ENCODE assay signal across 22 cellular contexts in genomic region chr3:64918989-64919388, GRCh38.
"Had no signal": no experiment of that assay in that cellular context is flagged by ENCODE, and none has a peak within 500 bp of the region (broad histone marks: within the 10 kb centered on the region; RNA-seq: fewer than 3 reads in every experiment).

No MANE protein-coding gene starts in this region.

- H3K4me3 ChIP-seq: PC-9 had no signal

- H3K36me3 ChIP-seq: brain microvascular endothelial cell had no signal

- H3K4me3 Mint-ChIP-seq: activated CD4-positive, alpha-beta memory T cell treated with anti-CD3 and anti-CD28 coated beads for 36 hours; activated CD4-positive, alpha-beta T cell treated with anti-CD3 and anti-CD28 coated beads, Interleukin-2, amount 10 ng/mL, durations not matched to agents 7 days and 5 days; activated naive CD8-positive, alpha-beta T cell treated with anti-CD3 and anti-CD28 coated beads, Interleukin-2, amount 50 U/mL, for 24 hours; activated T-cell treated with anti-CD3 and anti-CD28 coated beads, Interleukin-2, amount 50 U/mL, for 4 hours; T-helper 1 cell treated with Interleukin-12 subunit alpha and Interleukin-12 subunit beta and Interleukin-4 antibody, amounts not matched to agents 30 μg/mL and 1 μg/mL, for 36 hours had no signal

- H3K27ac Mint-ChIP-seq: activated CD4-positive, alpha-beta memory T cell treated with anti-CD3 and anti-CD28 coated beads for 36 hours; activated CD4-positive, alpha-beta T cell treated with anti-CD3 and anti-CD28 coated beads, Interleukin-2, amount 10 ng/mL, durations not matched to agents 7 days and 5 days; activated naive CD4-positive, alpha-beta T cell treated with anti-CD3 and anti-CD28 coated beads, Interleukin-2, amount 50 U/mL, for 72 hours; activated naive CD8-positive, alpha-beta T cell treated with anti-CD3 and anti-CD28 coated beads, Interleukin-2, amount 50 U/mL, for 24 hours; T-helper 1 cell treated with Interleukin-12 subunit alpha and Interleukin-12 subunit beta and Interleukin-4 antibody, amounts not matched to agents 30 μg/mL and 1 μg/mL, for 36 hours had no signal

- ATAC-seq: activated naive CD4-positive, alpha-beta T cell treated with anti-CD3 and anti-CD28 coated beads, Interleukin-2, amount 50 U/mL, for 72 hours; activated naive CD8-positive, alpha-beta T cell treated with anti-CD3 and anti-CD28 coated beads, Interleukin-2, amount 50 U/mL, for 24 hours; activated T-cell treated with anti-CD3 and anti-CD28 coated beads, Interleukin-2, amount 50 U/mL, for 4 hours had no signal

- H2AFZ ChIP-seq: PC-9 had no signal

- DNase-seq: activated CD4-positive, alpha-beta memory T cell treated with anti-CD3 and anti-CD28 coated beads for 36 hours; activated CD4-positive, alpha-beta T cell treated with anti-CD3 and anti-CD28 coated beads, Interleukin-2, amount 10 ng/mL, durations not matched to agents 7 days and 5 days; activated CD4-positive, CD25-positive, alpha-beta regulatory T cell; activated CD8-positive, alpha-beta memory T cell treated with anti-CD3 and anti-CD28 coated beads for 24 hours; activated effector memory CD4-positive, alpha-beta T cell treated with anti-CD3 and anti-CD28 coated beads, Interleukin-2, amount 50 U/mL, for 16 hours; activated naive CD4-positive, alpha-beta T cell treated with Interleukin-2 at 50 U/mL for 16 hours; activated naive CD8-positive, alpha-beta T cell treated with anti-CD3 and anti-CD28 coated beads, Interleukin-2, amount 50 U/mL, for 24 hours; activated T-cell treated with anti-CD3 and anti-CD28 coated beads, Interleukin-2, amount 50 U/mL, for 4 hours; amygdala; brain microvascular endothelial cell; MM.1S; NCI-H1105 treated with DMSO at 0.1 percent for 48 hours; NCI-H1436 treated with DMSO at 0.1 percent for 48 hours; NCI-H187 treated with DMSO at 0.1 percent for 48 hours; NCI-H2081 treated with DMSO at 0.1 percent for 48 hours; NCI-H446; NCI-H524; PC-9; SHP77 treated with DMSO at 0.1 percent for 48 hours had no signal

- H3K27me3 ChIP-seq: brain microvascular endothelial cell had no signal

- H3K27ac ChIP-seq: brain microvascular endothelial cell, PC-9, VCaP had no signal

- H3K9me3 Mint-ChIP-seq: activated CD4-positive, alpha-beta memory T cell treated with anti-CD3 and anti-CD28 coated beads for 36 hours; activated CD4-positive, alpha-beta T cell treated with anti-CD3 and anti-CD28 coated beads, Interleukin-2, amount 10 ng/mL, durations not matched to agents 7 days and 5 days; activated naive CD8-positive, alpha-beta T cell treated with anti-CD3 and anti-CD28 coated beads, Interleukin-2, amount 50 U/mL, for 24 hours; T-helper 1 cell treated with Interleukin-12 subunit alpha and Interleukin-12 subunit beta and Interleukin-4 antibody, amounts not matched to agents 30 μg/mL and 1 μg/mL, for 36 hours had no signal

- H3K4me2 ChIP-seq: PC-9 had no signal

- H3K27me3 Mint-ChIP-seq: activated CD4-positive, alpha-beta memory T cell treated with anti-CD3 and anti-CD28 coated beads for 36 hours; activated CD4-positive, alpha-beta T cell treated with anti-CD3 and anti-CD28 coated beads, Interleukin-2, amount 10 ng/mL, durations not matched to agents 7 days and 5 days; activated naive CD8-positive, alpha-beta T cell treated with anti-CD3 and anti-CD28 coated beads, Interleukin-2, amount 50 U/mL, for 24 hours had no signal

- H3K36me3 Mint-ChIP-seq: activated CD4-positive, alpha-beta memory T cell treated with anti-CD3 and anti-CD28 coated beads for 36 hours; activated naive CD4-positive, alpha-beta T cell treated with anti-CD3 and anti-CD28 coated beads, Interleukin-2, amount 50 U/mL, for 72 hours had no signal

- H3K4me1 Mint-ChIP-seq: activated CD4-positive, alpha-beta T cell treated with anti-CD3 and anti-CD28 coated beads, Interleukin-2, amount 10 ng/mL, durations not matched to agents 7 days and 5 days; activated naive CD8-positive, alpha-beta T cell treated with anti-CD3 and anti-CD28 coated beads, Interleukin-2, amount 50 U/mL, for 24 hours had no signal
